Comparison of ENCODE assay signal across 20 cellular contexts in genomic region chr20:24007073-24007595, GRCh38. TPM values are rescaled to one million over a fixed set of nuclear protein-coding genes. Genes with fewer than 3 reads are reported as not detected.
DNase-seq lines count a peak whose midpoint lies in the region; ATAC-seq and TF ChIP-seq lines count a peak whose summit lies in the region.
"Had no signal": no experiment of that assay in that cellular context is flagged by ENCODE, and none has a peak within 500 bp of the region (broad histone marks: within the 10 kb centered on the region; RNA-seq: fewer than 3 reads in every experiment).

No MANE protein-coding gene starts in this region.

- H3K27ac ChIP-seq in right atrium auricular region (no peak overlapping the region), caudate nucleus (ENCODE audit: low read depth, low read length) (peak overlapping the region; percentile 49)
- H3K27ac ChIP-seq: BLaER1, C4-2B, GM23248 had no signal

- no peaks in the 10 kb centered on the region for H3K36me3 ChIP-seq in right atrium auricular region
- H3K36me3 ChIP-seq: BLaER1 had no signal

- DNase-seq in left cardiac atrium (no peak), right atrium auricular region (ENCODE audit: low spot score) (no peak), caudate nucleus (lab: John Stamatoyannopoulos, UW) (peak in 21 of 61 donors; percentile 4 to 67 (median 23)), nephron progenitor cell (no peak), kidney glomerular epithelial cell (lab: John Stamatoyannopoulos, UW) (no peak)
- DNase-seq: Caco-2; CD4-positive, CD25-positive, alpha-beta regulatory T cell; CD8-positive, alpha-beta T cell; DMS153; DND-41; GM23248; H7; HCEC 1CT had no signal

- ATAC-seq in left cardiac atrium = peak; percentile 25 to 30
- ATAC-seq in GM18511 (IDR thresholded peaks at IDR 0.05; ENCODE audit: unreplicated experiment) = no peak
- ATAC-seq: CD8-positive, alpha-beta T cell had no signal

- no peaks in the 10 kb centered on the region for H3K9me3 ChIP-seq in right atrium auricular region
- H3K9me3 ChIP-seq: BLaER1, Caco-2 had no signal

- no peak overlapping the region for H3K4me3 Mint-ChIP-seq in nephron progenitor cell
- H3K4me3 Mint-ChIP-seq: B cell; CD4-positive, CD25-positive, alpha-beta regulatory T cell; CD8-positive, alpha-beta T cell had no signal

- intact Hi-C loops in left cardiac atrium (cut with DNase I) = no loop called here

- no peaks in the 10 kb centered on the region for H3K27me3 ChIP-seq in right atrium auricular region
- H3K27me3 ChIP-seq: BLaER1 had no signal

- no peaks in the 10 kb centered on the region for H3K36me3 Mint-ChIP-seq in nephron progenitor cell (ENCODE audit: low read depth)
- H3K36me3 Mint-ChIP-seq: CD4-positive, CD25-positive, alpha-beta regulatory T cell; CD8-positive, alpha-beta T cell had no signal

- peak overlapping the region; percentile 61 for H3K27ac Mint-ChIP-seq in nephron progenitor cell
- H3K27ac Mint-ChIP-seq: B cell; CD8-positive, alpha-beta T cell had no signal

- H3K4me3 ChIP-seq in right atrium auricular region = no peak overlapping the region
- H3K4me3 ChIP-seq: BLaER1, GM23248 had no signal

- no peak for TF ChIP-seq CTCF in right atrium auricular region (IDR thresholded peaks at IDR 0.05)
- TF ChIP-seq CTCF in nephron progenitor cell (IDR thresholded peaks at IDR 0.05) = no peak

- peaks cover 0 to 4% of the 10 kb centered on the region in 2 donors for H3K4me1 ChIP-seq in right atrium auricular region
- H3K4me1 ChIP-seq: Caco-2 had no signal

- no peaks in the 10 kb centered on the region for H3K9me3 Mint-ChIP-seq in nephron progenitor cell
- H3K9me3 Mint-ChIP-seq: CD4-positive, CD25-positive, alpha-beta regulatory T cell; CD8-positive, alpha-beta T cell had no signal

- peaks cover 60% of the 10 kb centered on the region for H3K4me1 Mint-ChIP-seq in nephron progenitor cell
- H3K4me1 Mint-ChIP-seq: B cell had no signal

- peaks cover 12% of the 10 kb centered on the region for H3K27me3 Mint-ChIP-seq in nephron progenitor cell (ENCODE audit: low read depth, poor library complexity)
- H3K27me3 Mint-ChIP-seq: B cell; CD4-positive, CD25-positive, alpha-beta regulatory T cell had no signal

RNA-seq across cellular contexts. Expression of gene GGTLC1, which starts 18.6 kb away (rescaled TPM):
- not detected for total RNA-seq in left cardiac atrium
- total RNA-seq in right atrium auricular region = not detected
- total RNA-seq: A172; A673; B cell; CD4-positive, CD25-positive, alpha-beta regulatory T cell; CD8-positive, alpha-beta T cell; GM23248; H1; H7 had no signal
